Comparison of ENCODE assay signal across 1 cellular context in the genomic region with DNA sequence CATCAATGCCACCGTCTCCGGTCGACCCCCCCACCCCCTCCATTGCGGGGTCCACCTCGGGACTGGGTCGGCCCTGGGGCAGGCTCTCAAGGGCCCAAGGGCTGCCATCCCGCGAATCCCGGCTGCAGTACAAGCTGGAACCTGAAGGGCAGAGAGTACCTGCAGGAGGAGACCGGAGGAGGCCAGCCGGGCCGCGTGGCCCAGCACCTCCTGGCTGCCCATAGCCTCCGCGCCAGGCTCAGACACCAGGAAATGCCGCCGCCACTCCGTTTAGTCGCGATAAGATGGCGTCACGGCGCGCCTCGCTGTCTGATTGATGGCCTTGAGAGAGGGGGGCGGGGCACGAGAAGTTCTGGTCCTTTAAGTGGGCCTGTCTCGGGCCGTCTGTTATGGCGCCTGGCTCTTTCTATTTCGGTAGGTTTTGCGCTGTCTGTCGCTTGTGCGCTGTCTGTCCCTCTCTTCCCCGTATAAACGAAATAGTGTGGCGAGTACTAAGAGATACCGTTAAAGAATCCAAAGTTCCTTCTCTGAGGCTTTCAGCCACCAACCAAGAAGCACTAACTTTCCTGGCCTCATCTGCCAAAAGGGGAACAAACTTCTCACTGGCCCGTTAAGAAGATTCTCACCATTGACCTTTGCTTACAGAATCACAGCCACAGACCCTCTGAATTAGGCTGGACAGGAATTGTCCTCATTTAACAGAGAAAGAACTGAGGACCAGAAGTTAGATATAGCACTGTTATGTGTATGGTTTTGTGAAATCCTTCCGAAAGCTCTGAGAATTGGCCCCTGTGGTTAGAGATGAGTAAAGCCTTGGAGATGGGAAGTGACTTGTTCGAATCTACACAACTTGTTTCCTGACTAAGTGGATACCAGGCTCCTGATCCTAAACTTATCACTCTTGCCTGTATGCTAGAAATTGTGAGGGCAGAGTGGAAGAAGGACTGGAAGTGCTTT.
TF ChIP-seq lines count a peak whose summit lies in the region.

TSS of gene RFT1 (minus strand) at position 257 of the 957 bp plus-strand sequence. CDS start at position 222, 35 bp downstream.

TF ChIP-seq in HepG2, 621 proteins besides CTCF, POLR2A, EP300 and RAD21 (continued from another document and continues in another):
- TF ChIP-seq, protein P1, sequence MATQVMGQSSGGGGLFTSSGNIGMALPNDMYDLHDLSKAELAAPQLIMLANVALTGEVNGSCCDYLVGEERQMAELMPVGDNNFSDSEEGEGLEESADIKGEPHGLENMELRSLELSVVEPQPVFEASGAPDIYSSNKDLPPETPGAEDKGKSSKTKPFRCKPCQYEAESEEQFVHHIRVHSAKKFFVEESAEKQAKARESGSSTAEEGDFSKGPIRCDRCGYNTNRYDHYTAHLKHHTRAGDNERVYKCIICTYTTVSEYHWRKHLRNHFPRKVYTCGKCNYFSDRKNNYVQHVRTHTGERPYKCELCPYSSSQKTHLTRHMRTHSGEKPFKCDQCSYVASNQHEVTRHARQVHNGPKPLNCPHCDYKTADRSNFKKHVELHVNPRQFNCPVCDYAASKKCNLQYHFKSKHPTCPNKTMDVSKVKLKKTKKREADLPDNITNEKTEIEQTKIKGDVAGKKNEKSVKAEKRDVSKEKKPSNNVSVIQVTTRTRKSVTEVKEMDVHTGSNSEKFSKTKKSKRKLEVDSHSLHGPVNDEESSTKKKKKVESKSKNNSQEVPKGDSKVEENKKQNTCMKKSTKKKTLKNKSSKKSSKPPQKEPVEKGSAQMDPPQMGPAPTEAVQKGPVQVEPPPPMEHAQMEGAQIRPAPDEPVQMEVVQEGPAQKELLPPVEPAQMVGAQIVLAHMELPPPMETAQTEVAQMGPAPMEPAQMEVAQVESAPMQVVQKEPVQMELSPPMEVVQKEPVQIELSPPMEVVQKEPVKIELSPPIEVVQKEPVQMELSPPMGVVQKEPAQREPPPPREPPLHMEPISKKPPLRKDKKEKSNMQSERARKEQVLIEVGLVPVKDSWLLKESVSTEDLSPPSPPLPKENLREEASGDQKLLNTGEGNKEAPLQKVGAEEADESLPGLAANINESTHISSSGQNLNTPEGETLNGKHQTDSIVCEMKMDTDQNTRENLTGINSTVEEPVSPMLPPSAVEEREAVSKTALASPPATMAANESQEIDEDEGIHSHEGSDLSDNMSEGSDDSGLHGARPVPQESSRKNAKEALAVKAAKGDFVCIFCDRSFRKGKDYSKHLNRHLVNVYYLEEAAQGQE (IDR thresholded peaks at IDR 0.05; ENCODE audit: borderline replicate concordance in 1 of 2, low read depth in 1 of 2, low read length in 2 of 2), result peak in 1 of 2 experiments; percentile 50; a peak in 1 of 4 replicates
- TF ChIP-seq THAP11 (CRISPR knock-in tag; IDR thresholded peaks at IDR 0.05) (peak; percentile 90), ERF (CRISPR knock-in tag; IDR thresholded peaks at IDR 0.05) (peak; percentile 89), ZBTB4 (CRISPR knock-in tag; IDR thresholded peaks at IDR 0.05; ENCODE audit: borderline replicate concordance) (peak; percentile 28; the same call in 1 of the 2 replicates), KLF16 (CRISPR knock-in tag; IDR thresholded peaks at IDR 0.05) (peak; percentile 54 to 61; a peak in 1 of 4 replicates), HOXD1 (CRISPR knock-in tag; IDR thresholded peaks at IDR 0.05) (peak; percentile 59; the same call in 1 of the 2 replicates), ZNF674 (CRISPR knock-in tag; IDR thresholded peaks at IDR 0.05; ENCODE audit: low read depth) (no peak), ZNF780A (CRISPR knock-in tag; IDR thresholded peaks at IDR 0.05) (no peak), HDAC1 (CRISPR knock-in tag; IDR thresholded peaks at IDR 0.05) (peak; percentile 94), JUN (CRISPR knock-in tag; IDR thresholded peaks at IDR 0.05) (peak; percentile 41; the same call in 1 of the 2 replicates), PHF20 (CRISPR knock-in tag; IDR thresholded peaks at IDR 0.05) (peak; percentile 98), ZFP41 (CRISPR knock-in tag; IDR thresholded peaks at IDR 0.05; ENCODE audit: borderline replicate concordance) (no peak), KMT2A (CRISPR knock-in tag; IDR thresholded peaks at IDR 0.05) (peak; percentile 84), SP4 (CRISPR knock-in tag; IDR thresholded peaks at IDR 0.05) (peak; percentile 80), ZFP91 (CRISPR knock-in tag; IDR thresholded peaks at IDR 0.05; ENCODE audit: borderline replicate concordance) (peak; percentile 97), HCFC1 (IDR thresholded peaks at IDR 0.05; ENCODE audit: low read depth, low read length) (peak; percentile 58; the same call in 1 of the 2 replicates), ZNF564 (CRISPR knock-in tag; IDR thresholded peaks at IDR 0.05) (no peak), ZBTB20 (CRISPR knock-in tag; IDR thresholded peaks at IDR 0.05; ENCODE audit: borderline replicate concordance, low read depth) (peak; percentile 85; the same call in 1 of the 2 replicates), YEATS4 (CRISPR knock-in tag; IDR thresholded peaks at IDR 0.05; ENCODE audit: borderline replicate concordance) (peak; percentile 78), SNAPC5 (CRISPR knock-in tag; IDR thresholded peaks at IDR 0.05; ENCODE audit: borderline replicate concordance) (no peak), ZNF710 (CRISPR knock-in tag; IDR thresholded peaks at IDR 0.05; ENCODE audit: borderline replicate concordance) (no peak; the same call in 1 of the 2 replicates), SP1 (IDR thresholded peaks at IDR 0.05) (no peak), SP1 (CRISPR knock-in tag; IDR thresholded peaks at IDR 0.05) (peak; percentile 83), IRF9 (CRISPR knock-in tag; IDR thresholded peaks at IDR 0.05; ENCODE audit: borderline replicate concordance) (peak; percentile 21; the same call in 1 of the 2 replicates), ZNF772 (CRISPR knock-in tag; IDR thresholded peaks at IDR 0.05) (peak; percentile 79; the same call in 1 of the 2 replicates), ZBTB38 (CRISPR knock-in tag; IDR thresholded peaks at IDR 0.05) (peak; percentile 43; the same call in 1 of the 2 replicates), ZNF263 (CRISPR knock-in tag; IDR thresholded peaks at IDR 0.05) (no peak), ZNF883 (CRISPR knock-in tag; IDR thresholded peaks at IDR 0.05; ENCODE audit: not compliant biosample characterization) (peak; percentile 44), IRF2 (CRISPR knock-in tag; IDR thresholded peaks at IDR 0.05) (peak; percentile 81), KMT2B (CRISPR knock-in tag; IDR thresholded peaks at IDR 0.05) (peak; percentile 93), ZNF280D (CRISPR knock-in tag; IDR thresholded peaks at IDR 0.05) (peak; percentile 58; the same call in 1 of the 2 replicates), ZNF350 (CRISPR knock-in tag; IDR thresholded peaks at IDR 0.05; ENCODE audit: borderline replicate concordance, low read depth) (peak; percentile 90), NONO (IDR thresholded peaks at IDR 0.05) (no peak), NONO (CRISPR knock-in tag; conservative IDR thresholded peaks at IDR 0.05) (peak; percentile 85)
- TF ChIP-seq, protein P2, sequence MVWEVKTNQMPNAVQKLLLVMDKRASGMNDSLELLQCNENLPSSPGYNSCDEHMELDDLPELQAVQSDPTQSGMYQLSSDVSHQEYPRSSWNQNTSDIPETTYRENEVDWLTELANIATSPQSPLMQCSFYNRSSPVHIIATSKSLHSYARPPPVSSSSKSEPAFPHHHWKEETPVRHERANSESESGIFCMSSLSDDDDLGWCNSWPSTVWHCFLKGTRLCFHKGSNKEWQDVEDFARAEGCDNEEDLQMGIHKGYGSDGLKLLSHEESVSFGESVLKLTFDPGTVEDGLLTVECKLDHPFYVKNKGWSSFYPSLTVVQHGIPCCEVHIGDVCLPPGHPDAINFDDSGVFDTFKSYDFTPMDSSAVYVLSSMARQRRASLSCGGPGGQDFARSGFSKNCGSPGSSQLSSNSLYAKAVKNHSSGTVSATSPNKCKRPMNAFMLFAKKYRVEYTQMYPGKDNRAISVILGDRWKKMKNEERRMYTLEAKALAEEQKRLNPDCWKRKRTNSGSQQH (CRISPR knock-in tag; IDR thresholded peaks at IDR 0.05; ENCODE audit: low read depth), result peak; percentile 69
- TF ChIP-seq, protein P3, sequence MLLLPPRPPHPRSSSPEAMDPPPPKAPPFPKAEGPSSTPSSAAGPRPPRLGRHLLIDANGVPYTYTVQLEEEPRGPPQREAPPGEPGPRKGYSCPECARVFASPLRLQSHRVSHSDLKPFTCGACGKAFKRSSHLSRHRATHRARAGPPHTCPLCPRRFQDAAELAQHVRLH (CRISPR knock-in tag; IDR thresholded peaks at IDR 0.05; ENCODE audit: borderline replicate concordance, low read depth), result peak; percentile 34; the same call in 1 of the 2 replicates
